Comparison of ENCODE assay signal across 18 cellular contexts in the genomic region with DNA sequence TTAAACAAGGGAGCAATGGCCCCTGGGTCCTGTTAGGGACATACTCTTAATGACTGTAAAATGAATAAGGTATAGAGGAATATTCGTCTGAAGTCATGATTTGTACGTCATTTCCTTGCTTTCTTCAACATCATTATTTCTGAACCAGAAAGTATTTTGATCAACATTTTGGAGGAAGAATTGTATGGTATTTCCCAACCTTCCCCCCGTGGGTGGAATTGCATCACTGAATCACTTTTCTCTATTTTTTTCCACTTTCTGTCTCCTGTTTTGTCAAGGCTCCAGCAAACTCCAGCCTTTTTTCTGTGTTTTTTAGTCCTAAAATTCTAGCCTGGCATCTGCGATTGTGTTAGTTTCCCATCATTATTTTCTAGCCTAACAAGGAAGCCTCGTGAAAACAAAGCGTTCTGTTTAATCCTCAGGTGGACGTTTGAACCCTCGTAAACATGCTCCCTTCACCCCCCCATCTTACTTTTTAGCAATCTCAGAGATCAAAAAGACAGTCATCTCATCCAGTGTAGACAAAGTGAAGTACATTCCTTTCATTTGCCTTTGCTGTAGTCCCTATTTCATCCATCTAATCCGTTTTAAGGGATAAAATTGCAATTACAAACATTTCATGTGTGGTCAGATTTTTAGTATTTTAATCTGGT.
DNase-seq lines count a peak whose midpoint lies in the region; ATAC-seq and TF ChIP-seq lines count a peak whose summit lies in the region.
"Had no signal": no experiment of that assay in that cellular context is flagged by ENCODE, and none has a peak within 500 bp of the region (broad histone marks: within the 10 kb centered on the region; RNA-seq: fewer than 3 reads in every experiment).

No MANE protein-coding gene starts in this region.

- H3K27me3 Mint-ChIP-seq in activated T-helper 17 cell treated with anti-CD3 and anti-CD28 coated beads, Interleukin-2, amount 50 U/mL, for 72 hours, result no peaks in the 10 kb centered on the region
- H3K27me3 Mint-ChIP-seq: IgD-negative memory B cell had no signal

- H3K4me1 ChIP-seq in skeletal muscle tissue (ENCODE audit: control insufficient read depth in 3 of 3, insufficient read depth in 3 of 3, low read length in 3 of 3), result peaks cover 6 to 26% (median 18%) of the 10 kb centered on the region in 3 donors

- peak overlapping the region; percentile 32 for H3K4me3 Mint-ChIP-seq in activated T-helper 17 cell treated with anti-CD3 and anti-CD28 coated beads, Interleukin-2, amount 50 U/mL, for 72 hours
- H3K4me3 Mint-ChIP-seq: IgD-negative memory B cell had no signal

- peaks cover 62% of the 10 kb centered on the region for H3K4me1 Mint-ChIP-seq in activated T-helper 17 cell treated with anti-CD3 and anti-CD28 coated beads, Interleukin-2, amount 50 U/mL, for 72 hours

- H3K36me3 ChIP-seq in skeletal muscle tissue (ENCODE audit: control insufficient read depth in 3 of 3, insufficient read depth in 3 of 3, low read length in 3 of 3), result no peaks in the 10 kb centered on the region
- H3K36me3 ChIP-seq: vagina had no signal

- H3K4me3 ChIP-seq in fibroblast of the aortic adventitia (ENCODE audit: low read depth, low read length) (no peak overlapping the region), skeletal muscle tissue (ENCODE audit: low read length in 3 of 3) (no peak overlapping the region)
- H3K4me3 ChIP-seq: adrenal gland, heart right ventricle, vagina had no signal

- no peak for ATAC-seq in activated T-helper 17 cell treated with anti-CD3 and anti-CD28 coated beads, Interleukin-2, amount 50 U/mL, for 72 hours (replicated peaks)
- ATAC-seq in GM21619 (IDR thresholded peaks at IDR 0.05; ENCODE audit: unreplicated experiment) (no peak), GM18870 (IDR thresholded peaks at IDR 0.05; ENCODE audit: unreplicated experiment) (no peak), HG02623 (IDR thresholded peaks at IDR 0.05; ENCODE audit: unreplicated experiment) (no peak)

- no peaks in the 10 kb centered on the region for H3K9me3 Mint-ChIP-seq in activated T-helper 17 cell treated with anti-CD3 and anti-CD28 coated beads, Interleukin-2, amount 50 U/mL, for 72 hours
- H3K9me3 Mint-ChIP-seq: IgD-negative memory B cell had no signal

- DNase-seq in EH (ENCODE audit: low read depth) (peak; percentile 60), fibroblast of the aortic adventitia (ENCODE audit: low read depth) (peak; percentile 79), NCI-H345 (lab: John Stamatoyannopoulos, UW) (no peak)
- DNase-seq: C1 segment of cervical spinal cord; effector CD4-positive, alpha-beta T cell; heart right ventricle; kidney glomerular epithelial cell; NCI-H1417; NCI-H510A treated with DMSO at 0.1 percent for 48 hours; stimulated activated CD4-positive, alpha-beta T cell treated with anti-CD3 and anti-CD28 coated beads, Interleukin-1b, Interleukin-23, amount 100 ng/mL, for 48 hours had no signal

- peak overlapping the region; percentile 43 for H3K27ac ChIP-seq in skeletal muscle tissue (ENCODE audit: low read depth, low read length)
- H3K27ac ChIP-seq: vagina had no signal

- no peak overlapping the region for H3K9ac ChIP-seq in skeletal muscle tissue (ENCODE audit: low read depth in 1 of 3, low read length in 3 of 3)

- H3K36me3 Mint-ChIP-seq in activated T-helper 17 cell treated with anti-CD3 and anti-CD28 coated beads, Interleukin-2, amount 50 U/mL, for 72 hours (ENCODE audit: low read depth), result peaks cover 70% of the 10 kb centered on the region

- H3K9me3 ChIP-seq in skeletal muscle tissue (ENCODE audit: control insufficient read depth in 3 of 3, low read length in 3 of 3), result no peaks in the 10 kb centered on the region
- H3K9me3 ChIP-seq: adrenal gland, heart right ventricle, vagina had no signal

- H3K27me3 ChIP-seq in skeletal muscle tissue (ENCODE audit: control insufficient read depth in 3 of 3, insufficient read depth in 3 of 3, low read length in 3 of 3), result no peaks in the 10 kb centered on the region
- H3K27me3 ChIP-seq: adrenal gland, heart right ventricle, vagina had no signal

- TF ChIP-seq CTCF in fibroblast of the aortic adventitia (IDR thresholded peaks at IDR 0.05; ENCODE audit: insufficient read depth, low read length), result no peak

- H3K27ac Mint-ChIP-seq in activated T-helper 17 cell treated with anti-CD3 and anti-CD28 coated beads, Interleukin-2, amount 50 U/mL, for 72 hours, result peak overlapping the region; percentile 42
